ENCODE assay signal across 8 cellular contexts in genomic region chr16:23863511-23864422, GRCh38. TPM values are rescaled to one million over a fixed set of nuclear protein-coding genes. Genes with fewer than 3 reads are reported as not detected.
DNase-seq lines count a peak whose midpoint lies in the region; ATAC-seq lines count a peak whose summit lies in the region.

No MANE protein-coding gene starts in this region.

- DNase-seq in activated CD4-positive, alpha-beta T cell treated with anti-CD3 and anti-CD28 coated beads for 48 hours, result peak; percentile 33
- no peak for DNase-seq in activated CD4-positive, alpha-beta T cell treated with anti-CD3 and anti-CD28 coated beads for 1 hour
- DNase-seq in RPMI8226 (peak; percentile 89), midbrain (lab: John Stamatoyannopoulos, UW) (peak; percentile 21), NCI-H748 (lab: John Stamatoyannopoulos, UW; ENCODE audit: unreplicated experiment) (no peak), RKO (ENCODE audit: low spot score) (no peak), mucosa of gallbladder (ENCODE audit: low spot score) (no peak)

- peak; percentile 72 for ATAC-seq in HG02943 (IDR thresholded peaks at IDR 0.05; ENCODE audit: low read depth, unreplicated experiment)

RNA-seq across cellular contexts. Expression of gene PRKCB, which starts 28.0 kb away (rescaled TPM):
- total RNA-seq in mucosa of gallbladder, result 9.6 TPM

Comparison
In these comparisons a context has a peak if more than half of its experiments do, and no peak if none do; other contexts are left out.
1. DNase-seq: peak in activated CD4-positive, alpha-beta T cell treated with anti-CD3 and anti-CD28 coated beads for 48 hours (single experiment), RPMI8226 (single experiment) and midbrain (single experiment); none in activated CD4-positive, alpha-beta T cell treated with anti-CD3 and anti-CD28 coated beads for 1 hour (single experiment), NCI-H748 (single experiment), RKO (single experiment) and mucosa of gallbladder (single experiment).